ENCODE assay signal across 35 cellular contexts in the genomic region with DNA sequence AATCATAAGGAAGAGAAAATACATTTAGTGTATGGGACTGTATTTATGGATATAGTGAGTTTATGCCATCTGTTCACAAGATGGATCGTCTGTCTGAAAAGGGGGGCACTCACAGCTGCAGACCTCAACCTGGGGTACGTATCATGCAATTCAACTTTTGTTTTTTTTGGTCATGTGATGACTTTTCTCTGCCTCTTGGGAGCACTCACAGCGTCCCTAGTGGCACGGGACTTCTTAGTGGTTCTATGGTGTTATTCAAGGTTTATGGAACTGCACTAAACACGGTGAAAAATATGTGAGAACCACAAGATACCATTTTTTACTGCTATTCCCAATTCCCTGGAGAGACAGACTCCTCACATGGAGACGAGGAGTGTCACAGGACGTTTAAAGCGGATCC.
DNase-seq lines count a peak whose midpoint lies in the region; ATAC-seq, FAIRE-seq and TF ChIP-seq lines count a peak whose summit lies in the region.
"Had no signal": no experiment of that assay in that cellular context is flagged by ENCODE, and none has a peak within 500 bp of the region (broad histone marks: within the 10 kb centered on the region; RNA-seq: fewer than 3 reads in every experiment).

No MANE protein-coding gene starts in this region.

- H3K4me1 Mint-ChIP-seq in HFFc6 (ENCODE audit: low read depth): no peaks in the 10 kb centered on the region
- H3K4me1 Mint-ChIP-seq: stimulated activated memory B cell treated with anti-CD40 and anti-IgM and Interleukin-4, amounts not matched to agents 10 μg/mL and 1 μg/mL and 100 μg/mL, for 72 hours had no signal

- WGBS in K562 (ENCODE audit: insufficient coverage, low coverage, missing lambda C conversion rate): 0% methylated on average over 8 of the region's 8 CpGs

- peaks cover 77 to 80% of the 10 kb centered on the region in 2 experiments for H3K27me3 ChIP-seq in K562 (ENCODE audit: control insufficient read depth in 2 of 2, insufficient read depth in 2 of 2, low read length in 2 of 2)
- H3K27me3 ChIP-seq: gastroesophageal sphincter had no signal

- H3K27ac Mint-ChIP-seq in HFFc6: no peak overlapping the region
- H3K27ac Mint-ChIP-seq: activated CD4-positive, alpha-beta memory T cell treated with anti-CD3 and anti-CD28 coated beads for 36 hours; activated naive CD4-positive, alpha-beta T cell treated with anti-CD3 and anti-CD28 coated beads, Interleukin-2, amount 10 ng/mL, durations not matched to agents 7 days and 5 days; activated T-helper 1 cell treated with anti-CD3 and anti-CD28 coated beads, Interleukin-12 subunit alpha, Interleukin-12 subunit beta, Interleukin-2, Interleukin-4 antibody, amounts not matched to agents 30 ng/mL and 10 ng/mL and 1 ng/mL, durations not matched to agents 14 hours and 24 hours and 36 hours; natural killer cell treated with Interleukin-12 subunit alpha and Interleukin-12 subunit beta and Interleukin-15 and Interleukin-18, amount 100 ng/mL, for 72 hours; stimulated activated memory B cell treated with anti-CD40 and anti-IgM and Interleukin-4, amounts not matched to agents 10 μg/mL and 1 μg/mL and 100 μg/mL, for 72 hours had no signal

- TF ChIP-seq CTCF in AG09309 (IDR thresholded peaks at IDR 0.05; ENCODE audit: control insufficient read depth, insufficient read depth, low read depth, low read length, missing control alignments) (peak; percentile 6), GM12864 (IDR thresholded peaks at IDR 0.05; ENCODE audit: low read depth, low read length, missing control alignments) (peak; percentile 49), HFFc6 (IDR thresholded peaks at IDR 0.05) (peak; percentile 49), K562 (IDR thresholded peaks at IDR 0.05 in 2 of 3, conservative IDR thresholded peaks at IDR 0.05 in 1 of 3; ENCODE audit: insufficient read depth in 2 of 3, low read depth in 1 of 3, low read length in 3 of 3) (peak in 2 of 3 experiments; percentile 34 to 47; a peak in 2 of 6 replicates), GM13976 (IDR thresholded peaks at IDR 0.05; ENCODE audit: borderline replicate concordance, control extremely low read depth, extremely low read depth, insufficient read depth, missing control alignments) (no peak)

- no peaks in the 10 kb centered on the region; a peak in 1 of 5 replicates for H3K4me1 ChIP-seq in K562 (replicated peaks in 1 of 2; ENCODE audit: control insufficient read depth in 2 of 2, insufficient read depth in 2 of 2, low read length in 2 of 2)
- H3K4me1 ChIP-seq: gastroesophageal sphincter had no signal

- CTCF ChIA-PET in K562 (lab: Yijun Ruan, JAX; ENCODE audit: low intra/inter-chr PET ratio): no interaction called here

- no peak overlapping the region for H3K9ac ChIP-seq in K562 (ENCODE audit: insufficient read depth in 1 of 2, low read depth in 2 of 2, low read length in 2 of 2)
- H3K9ac ChIP-seq: BLaER1 treated with 17β-estradiol and CSF1 and Interleukin-3, amounts not matched to agents 10 nM and 100 nM had no signal

- H3K9me1 ChIP-seq in K562 (ENCODE audit: control insufficient read depth, insufficient read depth, low read length): no peaks in the 10 kb centered on the region

- ATAC-seq in K562: peak; percentile 59
- ATAC-seq: gastroesophageal sphincter; left colon; natural killer cell treated with Interleukin-12 subunit alpha and Interleukin-12 subunit beta and Interleukin-15 and Interleukin-18, amount 100 ng/mL, for 72 hours; stimulated activated memory B cell treated with anti-CD40 and anti-IgM and Interleukin-4, amounts not matched to agents 10 μg/mL and 1 μg/mL and 100 μg/mL, for 72 hours had no signal

- DNase-seq in AG09309 (ENCODE audit: low read depth) (no peak), GM12864 (ENCODE audit: low read depth) (no peak), HFFc6 (no peak), K562 (ENCODE audit: extremely low read depth in 1 of 4, low spot score in 3 of 4) (peak in 1 of 4 experiments; percentile 29), SW 1271 (lab: John Stamatoyannopoulos, UW) (no peak), OCI-M1 (lab: John Stamatoyannopoulos, UW) (no peak), cerebellum (ENCODE audit: low spot score) (no peak), GM13976 (ENCODE audit: low spot score) (no peak)
- DNase-seq: ACHN; activated CD4-positive, alpha-beta memory T cell treated with anti-CD3 and anti-CD28 coated beads for 36 hours; activated CD4-positive, CD25-positive, alpha-beta regulatory T cell treated with anti-CD3 and anti-CD28 coated beads, Interleukin-2, amount 50 U/mL, for 72 hours; activated CD8-positive, alpha-beta memory T cell treated with anti-CD3 and anti-CD28 coated beads, Interleukin-2, amount 50 U/mL, for 4 hours; activated naive CD4-positive, alpha-beta T cell treated with anti-CD3 and anti-CD28 coated beads, Interleukin-2, amount 10 ng/mL, durations not matched to agents 7 days and 5 days; cerebellar nuclear complex; DMS53; HCEC 1CT; hippocampal formation; Kasumi-1; left colon; mammary epithelial cell; NCI-H1436; NCI-H2081; NCI-H446 treated with DMSO at 0.1 percent for 48 hours; occipital lobe; SHP77; stimulated activated CD4-positive, alpha-beta T cell treated with anti-CD3 and anti-CD28 coated beads, Interleukin-15, amount 100 ng/mL, for 24 hours; substantia nigra; trophoblast cell had no signal

- H3K4me3 ChIP-seq in AG09309 (ENCODE audit: control insufficient read depth, low read depth, low read length) (no peak overlapping the region), GM12864 (ENCODE audit: low read depth, low read length) (no peak overlapping the region), K562 (no peak overlapping the region)
- H3K4me3 ChIP-seq: BLaER1 treated with 17β-estradiol and CSF1 and Interleukin-3, amounts not matched to agents 10 nM and 100 nM; gastroesophageal sphincter had no signal

- intact Hi-C loops in K562 (cut with micrococcal nuclease): no loop called here

- H3K9me3 ChIP-seq in K562 (replicated peaks; ENCODE audit: control insufficient read depth, insufficient read depth, low read depth, low read length): no peaks in the 10 kb centered on the region
- H3K9me3 ChIP-seq: gastroesophageal sphincter had no signal

- no peaks in the 10 kb centered on the region for H3K9me3 Mint-ChIP-seq in HFFc6
- H3K9me3 Mint-ChIP-seq: activated CD4-positive, alpha-beta memory T cell treated with anti-CD3 and anti-CD28 coated beads for 36 hours; activated naive CD4-positive, alpha-beta T cell treated with anti-CD3 and anti-CD28 coated beads, Interleukin-2, amount 10 ng/mL, durations not matched to agents 7 days and 5 days; activated T-helper 1 cell treated with anti-CD3 and anti-CD28 coated beads, Interleukin-12 subunit alpha, Interleukin-12 subunit beta, Interleukin-2, Interleukin-4 antibody, amounts not matched to agents 30 ng/mL and 10 ng/mL and 1 ng/mL, durations not matched to agents 14 hours and 24 hours and 36 hours; brain; natural killer cell treated with Interleukin-12 subunit alpha and Interleukin-12 subunit beta and Interleukin-15 and Interleukin-18, amount 100 ng/mL, for 72 hours; stimulated activated memory B cell treated with anti-CD40 and anti-IgM and Interleukin-4, amounts not matched to agents 10 μg/mL and 1 μg/mL and 100 μg/mL, for 72 hours had no signal

- 0 out of 4 replicates have a peak, but pooled peaks of 1 of the 2 experiments have one; percentile 3 for TF ChIP-seq RAD21 in K562 (CRISPR knock-in tag; conservative IDR thresholded peaks at IDR 0.05 in 1 of 2, IDR thresholded peaks at IDR 0.05 in 1 of 2)

- no peaks in the 10 kb centered on the region for H3K79me2 ChIP-seq in K562 (ENCODE audit: control insufficient read depth, insufficient read depth, low read length)

- H3K27ac ChIP-seq in K562 (ENCODE audit: extremely low read depth, low read depth, low read length): no peak overlapping the region
- H3K27ac ChIP-seq: BLaER1 treated with 17β-estradiol and CSF1 and Interleukin-3, amounts not matched to agents 10 nM and 100 nM; gastroesophageal sphincter had no signal

- in situ Hi-C loops in K562 (cut with MboI): no loop called here
- in situ Hi-C loops in GM13976 (cut with MboI; ENCODE audit: low sequenced_read_pairs, unreplicated experiment): no loop called here

- no peak for FAIRE-seq in K562 (lab: Jason Lieb, UNC)
- FAIRE-seq: endothelial cell of umbilical vein had no signal

- H2AFZ ChIP-seq in K562 (ENCODE audit: low read depth, low read length): no peak overlapping the region

- BruUV-seq in K562 (replicated peaks; lab: Mats Ljungman, UMichigan): no TSS peak

- H3K36me3 ChIP-seq in K562 (ENCODE audit: control insufficient read depth, insufficient read depth, low read length): no peaks in the 10 kb centered on the region

- no peak overlapping the region for H3K4me2 ChIP-seq in K562 (ENCODE audit: insufficient read depth, low read length)

- POLR2A ChIA-PET in K562 (lab: Yijun Ruan, JAX): interaction anchor here (0.8 to 0.9 kb wide), 2 partner anchors 14 to 61 kb away, joined by 3 read pairs; no protein-coding TSS in a partner anchor

- H4K20me1 ChIP-seq in K562 (replicated peaks; ENCODE audit: control insufficient read depth, insufficient read depth, low read length): 0 out of 2 replicates have a peak, but pooled peaks cover 4% of the 10 kb centered on the region
- H4K20me1 ChIP-seq: BLaER1 treated with 17β-estradiol and CSF1 and Interleukin-3, amounts not matched to agents 10 nM and 100 nM had no signal

- H3K27me3 Mint-ChIP-seq in HFFc6 (ENCODE audit: insufficient read depth): peaks cover 4% of the 10 kb centered on the region
- H3K27me3 Mint-ChIP-seq: activated CD4-positive, alpha-beta memory T cell treated with anti-CD3 and anti-CD28 coated beads for 36 hours; brain had no signal

- no peaks in the 10 kb centered on the region for H3K36me3 Mint-ChIP-seq in HFFc6 (ENCODE audit: low read depth)
- H3K36me3 Mint-ChIP-seq: activated naive CD4-positive, alpha-beta T cell treated with anti-CD3 and anti-CD28 coated beads, Interleukin-2, amount 10 ng/mL, durations not matched to agents 7 days and 5 days; natural killer cell treated with Interleukin-12 subunit alpha and Interleukin-12 subunit beta and Interleukin-15 and Interleukin-18, amount 100 ng/mL, for 72 hours had no signal

- no peak overlapping the region for H3K4me3 Mint-ChIP-seq in HFFc6
- H3K4me3 Mint-ChIP-seq: activated CD4-positive, alpha-beta memory T cell treated with anti-CD3 and anti-CD28 coated beads for 36 hours; activated naive CD4-positive, alpha-beta T cell treated with anti-CD3 and anti-CD28 coated beads, Interleukin-2, amount 10 ng/mL, durations not matched to agents 7 days and 5 days; activated T-helper 1 cell treated with anti-CD3 and anti-CD28 coated beads, Interleukin-12 subunit alpha, Interleukin-12 subunit beta, Interleukin-2, Interleukin-4 antibody, amounts not matched to agents 30 ng/mL and 10 ng/mL and 1 ng/mL, durations not matched to agents 14 hours and 24 hours and 36 hours; brain; natural killer cell treated with Interleukin-12 subunit alpha and Interleukin-12 subunit beta and Interleukin-15 and Interleukin-18, amount 100 ng/mL, for 72 hours; stimulated activated memory B cell treated with anti-CD40 and anti-IgM and Interleukin-4, amounts not matched to agents 10 μg/mL and 1 μg/mL and 100 μg/mL, for 72 hours had no signal

- no peak for TF ChIP-seq EP300 in K562 (IDR thresholded peaks at IDR 0.05; ENCODE audit: low read length)

- no peak for TF ChIP-seq POLR2A in K562 (conservative IDR thresholded peaks at IDR 0.05)
